ENCODE assay signal across 12 cellular contexts in the genomic region with DNA sequence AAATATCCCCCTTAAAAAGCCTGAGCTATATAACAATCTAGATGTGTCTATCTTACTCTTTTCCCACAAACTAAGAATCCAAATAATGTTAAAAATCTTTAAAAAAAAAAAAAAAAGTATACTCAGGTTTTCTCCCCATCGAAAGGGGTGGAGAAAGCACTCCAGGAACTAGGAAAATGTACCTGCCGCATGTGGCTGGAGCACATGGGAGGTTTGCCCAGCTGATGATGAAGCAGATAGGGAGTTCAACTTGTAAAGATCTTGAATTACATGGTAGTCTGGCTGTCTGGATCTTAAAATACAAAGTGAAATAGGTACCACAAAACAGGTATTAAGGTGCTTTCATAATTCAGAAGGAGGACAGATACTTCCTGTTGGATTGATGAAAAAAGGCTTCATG. TPM values are rescaled to one million over a fixed set of nuclear protein-coding genes. Genes with fewer than 3 reads are reported as not detected.
A peak's percentile ranks its signal among the peaks of the same experiment; 100 is the strongest.
DNase-seq lines count a peak whose midpoint lies in the region; ATAC-seq and TF ChIP-seq lines count a peak whose summit lies in the region.
"Had no signal": no experiment of that assay in that cellular context is flagged by ENCODE, and none has a peak within 500 bp of the region (broad histone marks: within the 10 kb centered on the region; RNA-seq: fewer than 3 reads in every experiment).

No MANE protein-coding gene starts in this region.

- H4K20me1 ChIP-seq in Karpas-422 (ENCODE audit: insufficient read depth, low read depth, low read length) (0 out of 2 replicates have a peak, but pooled peaks cover 3% of the 10 kb centered on the region), neural progenitor cell (ENCODE audit: low read depth) (peaks cover 16% of the 10 kb centered on the region)

- peak overlapping the region; percentile 87 for H3K4me2 ChIP-seq in Karpas-422 (ENCODE audit: low read depth, low read length, poor library complexity, severe bottlenecking)
- peak overlapping the region; percentile 98 for H3K4me2 ChIP-seq in neural progenitor cell

- H3F3A ChIP-seq in neural progenitor cell (ENCODE audit: low read depth): peaks cover 2% of the 10 kb centered on the region

- no peak overlapping the region for H2AFZ ChIP-seq in Karpas-422 (ENCODE audit: low read length)
- no peak overlapping the region for H2AFZ ChIP-seq in neural progenitor cell (replicated peaks)

- H3K4me3 ChIP-seq in GM08714 (ENCODE audit: low read length) (peak overlapping the region; percentile 93; the same call in 1 of the 2 replicates), Karpas-422 (ENCODE audit: low read length) (peak overlapping the region; percentile 98), neural progenitor cell (peak overlapping the region; percentile 94)

- TF ChIP-seq CTCF in brain (conservative IDR thresholded peaks at IDR 0.05) (no peak), neural progenitor cell (IDR thresholded peaks at IDR 0.05) (no peak), RWPE1 (conservative IDR thresholded peaks at IDR 0.05; ENCODE audit: low read depth) (no peak)

- POLR2A ChIA-PET in RWPE1 (lab: Yijun Ruan, JAX; ENCODE audit: low non-redundant PET): no interaction called here

- H3K9ac ChIP-seq in Karpas-422 (ENCODE audit: low read length) (peak overlapping the region; percentile 95), neural progenitor cell (no peak overlapping the region)

- no peaks in the 10 kb centered on the region for H3K27me3 ChIP-seq in Karpas-422 (ENCODE audit: low read length)
- peaks cover 29% of the 10 kb centered on the region for H3K27me3 ChIP-seq in neural progenitor cell
- H3K27me3 ChIP-seq: gastroesophageal sphincter had no signal

- peaks cover 0 to 2% (median 0%) of the 10 kb centered on the region in 5 experiments for H3K9me3 Mint-ChIP-seq in brain
- H3K9me3 Mint-ChIP-seq in neural progenitor cell: no peaks in the 10 kb centered on the region

- H3K36me3 Mint-ChIP-seq in brain (no peaks in the 10 kb centered on the region), neural progenitor cell (no peaks in the 10 kb centered on the region)

- peak overlapping the region in 3 of 5 experiments; percentile 21 to 55 (median 34) for H3K27ac Mint-ChIP-seq in brain
- no peak overlapping the region for H3K27ac Mint-ChIP-seq in neural progenitor cell

- H3K9me3 ChIP-seq in Karpas-422 (ENCODE audit: low read length) (no peaks in the 10 kb centered on the region), neural progenitor cell (ENCODE audit: low read depth) (no peaks in the 10 kb centered on the region)
- H3K9me3 ChIP-seq: gastroesophageal sphincter had no signal

- CTCF ChIA-PET in RWPE1 (lab: Yijun Ruan, JAX): no interaction called here

- no peaks in the 10 kb centered on the region for H3K9me2 ChIP-seq in Karpas-422 (replicated peaks; ENCODE audit: insufficient read depth, low read length)

- H3K27me3 Mint-ChIP-seq in brain (peaks cover 20% of the 10 kb centered on the region), neural progenitor cell (ENCODE audit: insufficient read depth, low read depth) (peaks cover 7% of the 10 kb centered on the region)

- no peaks in the 10 kb centered on the region for H3K36me3 ChIP-seq in Karpas-422 (ENCODE audit: insufficient read depth, low read length)
- no peaks in the 10 kb centered on the region for H3K36me3 ChIP-seq in neural progenitor cell

- ATAC-seq in HG03378 (IDR thresholded peaks at IDR 0.05; ENCODE audit: unreplicated experiment): no peak
- ATAC-seq: gastroesophageal sphincter had no signal

- H3K4me1 Mint-ChIP-seq in brain (peaks cover 44% of the 10 kb centered on the region), neural progenitor cell (peaks cover 22% of the 10 kb centered on the region)

- peak overlapping the region; percentile 88 to 93 (median 90) for H3K4me3 Mint-ChIP-seq in brain
- H3K4me3 Mint-ChIP-seq in neural progenitor cell: peak overlapping the region; percentile 92

- peaks cover 41% of the 10 kb centered on the region for H3K79me2 ChIP-seq in Karpas-422 (ENCODE audit: low read length)
- peaks cover 48% of the 10 kb centered on the region for H3K79me2 ChIP-seq in neural progenitor cell (ENCODE audit: low read depth)

- DNase-seq in Karpas-422 (no peak), neural progenitor cell (ENCODE audit: low spot score) (no peak), RWPE1 (ENCODE audit: low spot score) (no peak)
- DNase-seq in stimulated activated CD4-positive, alpha-beta T cell treated with anti-CD3 and anti-CD28 coated beads, Interleukin-2, amount 100 ng/mL, for 24 hours: no peak
- DNase-seq: GF-D8, midbrain, SHP77 treated with DMSO at 0.1 percent for 48 hours had no signal

- H3K4me1 ChIP-seq in Karpas-422 (ENCODE audit: low read length) (peaks cover 24% of the 10 kb centered on the region), neural progenitor cell (peaks cover 16% of the 10 kb centered on the region)

- no peak overlapping the region for H3K27ac ChIP-seq in Karpas-422 (ENCODE audit: low read length)
- H3K27ac ChIP-seq in neural progenitor cell: no peak overlapping the region
- no peak overlapping the region for H3K27ac ChIP-seq in RWPE1
- H3K27ac ChIP-seq: gastroesophageal sphincter, HL-60 had no signal

RNA-seq across cellular contexts. Expression of a gene that starts 8.8 kb away (rescaled TPM):
- 0.11 TPM in 1 of 2 replicates, not detected in the other for total RNA-seq in Karpas-422 (2014; rRNA removed; shearing (Covaris generic); ENCODE audit: low replicate concordance)
- polyA plus RNA-seq in brain (ENCODE audit: insufficient read depth, low read depth, low replicate concordance): not detected
- not detected in 2 replicates for total RNA-seq in neural progenitor cell (ENCODE audit: low replicate concordance)
- total RNA-seq: gastroesophageal sphincter had no signal

RNA-seq across cellular contexts. Expression of a gene that starts 9.0 kb away (rescaled TPM):
- 5.0 and 5.4 TPM in 2 replicates for total RNA-seq in Karpas-422 (2014; rRNA removed; shearing (Covaris generic); ENCODE audit: low replicate concordance)
- polyA plus RNA-seq in brain (ENCODE audit: insufficient read depth, low read depth, low replicate concordance): 6.3 TPM
- total RNA-seq in neural progenitor cell (ENCODE audit: low replicate concordance): 6.5 and 7.0 TPM in 2 replicates

RNA-seq across cellular contexts. Expression of a gene that starts 17.7 kb away (rescaled TPM):
- 53.4 and 82.7 TPM in 2 replicates for total RNA-seq in Karpas-422 (2014; rRNA removed; shearing (Covaris generic); ENCODE audit: low replicate concordance)
- polyA plus RNA-seq in brain (ENCODE audit: insufficient read depth, low read depth, low replicate concordance): 261 TPM
- 120 and 125 TPM in 2 replicates for total RNA-seq in neural progenitor cell (ENCODE audit: low replicate concordance)

RNA-seq across cellular contexts. Expression of a gene that starts 31.9 kb away (rescaled TPM):
- total RNA-seq in Karpas-422 (2014; rRNA removed; shearing (Covaris generic); ENCODE audit: low replicate concordance): not detected in 2 replicates
- polyA plus RNA-seq in brain (ENCODE audit: insufficient read depth, low read depth, low replicate concordance): not detected
- not detected in 2 replicates for total RNA-seq in neural progenitor cell (ENCODE audit: low replicate concordance)
